ENCODE assay signal across 25 cellular contexts in the genomic region with DNA sequence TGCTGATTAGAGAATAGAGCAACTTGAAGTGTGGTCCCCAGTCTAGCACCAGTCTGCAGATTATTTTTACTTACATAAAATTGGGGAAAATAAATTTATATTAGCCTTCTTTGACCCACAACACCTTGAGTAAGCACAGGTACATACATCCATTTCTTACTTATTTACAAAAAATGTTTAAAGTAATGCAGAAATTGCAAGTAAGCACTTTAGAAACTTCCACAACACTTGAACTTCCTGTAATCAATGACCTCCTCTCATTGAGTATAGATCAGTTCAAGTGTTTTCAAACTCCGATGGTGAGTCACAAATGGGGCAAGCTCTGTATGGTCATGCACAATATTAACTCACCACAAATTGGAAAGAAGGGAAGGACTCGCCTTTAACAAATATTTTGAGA.
DNase-seq lines count a peak whose midpoint lies in the region; ATAC-seq, FAIRE-seq and TF ChIP-seq lines count a peak whose summit lies in the region.
"Had no signal": no experiment of that assay in that cellular context is flagged by ENCODE, and none has a peak within 500 bp of the region (broad histone marks: within the 10 kb centered on the region; RNA-seq: fewer than 3 reads in every experiment).

No MANE protein-coding gene starts in this region.

- H3K79me2 ChIP-seq in K562 (ENCODE audit: control insufficient read depth, insufficient read depth, low read length) (no peaks in the 10 kb centered on the region), osteoblast (ENCODE audit: insufficient read depth, low read length) (no peaks in the 10 kb centered on the region)

- H3K4me1 ChIP-seq in A549: no peaks in the 10 kb centered on the region
- H3K4me1 ChIP-seq in K562 (replicated peaks in 1 of 2; ENCODE audit: control insufficient read depth in 2 of 2, insufficient read depth in 2 of 2, low read length in 2 of 2): no peaks in the 10 kb centered on the region; a peak in 1 of 5 replicates
- H3K4me1 ChIP-seq in osteoblast (ENCODE audit: insufficient read depth, low read length): no peaks in the 10 kb centered on the region
- H3K4me1 ChIP-seq in kidney (ENCODE audit: control insufficient read depth in 1 of 2, insufficient read depth in 1 of 2, low read depth in 1 of 2, low read length in 2 of 2): peaks cover 0 to 4% of the 10 kb centered on the region in 2 donors
- H3K4me1 ChIP-seq: BLaER1 had no signal

- DNase-seq in A549 (ENCODE audit: low read depth in 1 of 2, low spot score in 1 of 2): no peak
- no peak for DNase-seq in K562 (ENCODE audit: extremely low read depth in 1 of 4, low spot score in 3 of 4)
- DNase-seq in epithelial cell of esophagus (ENCODE audit: low read depth): peak; percentile 19
- peak; percentile 4 for DNase-seq in osteoblast (ENCODE audit: insufficient read length, low spot score, missing footprints)
- DNase-seq in kidney: no peak
- DNase-seq in NCI-H2107 treated with DMSO at 0.1 percent for 48 hours (lab: John Stamatoyannopoulos, UW; ENCODE audit: unreplicated experiment): no peak
- no peak for DNase-seq in WERI-Rb-1
- DNase-seq: ACHN; BE2C; C1 segment of cervical spinal cord; CD4-positive, alpha-beta memory T cell; CD4-positive, CD25-positive, alpha-beta regulatory T cell; CD8-positive, alpha-beta memory T cell; COR-L47; DMS 273 treated with DMSO at 0.1 percent for 48 hours; DMS153; DMS53; DMS79; DND-41; EL; GDM1 had no signal

- in situ Hi-C loops in K562 (cut with MboI): no loop called here

- no peak overlapping the region for H3K4me3 ChIP-seq in A549
- no peak overlapping the region for H3K4me3 ChIP-seq in K562
- H3K4me3 ChIP-seq in epithelial cell of esophagus (ENCODE audit: low read length): no peak overlapping the region
- no peak overlapping the region for H3K4me3 ChIP-seq in osteoblast (ENCODE audit: insufficient read depth, low read length)
- H3K4me3 ChIP-seq in kidney (ENCODE audit: low read length in 2 of 2): no peak overlapping the region
- no peak overlapping the region for H3K4me3 ChIP-seq in WERI-Rb-1 (ENCODE audit: low read depth, low read length)
- H3K4me3 ChIP-seq: BLaER1, GM12878 had no signal

- H3K4me2 ChIP-seq in A549: no peak overlapping the region
- H3K4me2 ChIP-seq in K562 (ENCODE audit: insufficient read depth, low read length): no peak overlapping the region
- no peak overlapping the region for H3K4me2 ChIP-seq in osteoblast (ENCODE audit: insufficient read depth, low read length)
- H3K4me2 ChIP-seq: BLaER1 had no signal

- H3K27me3 ChIP-seq in K562 (ENCODE audit: control insufficient read depth in 2 of 2, insufficient read depth in 2 of 2, low read length in 2 of 2): no peaks in the 10 kb centered on the region
- H3K27me3 ChIP-seq in osteoblast (ENCODE audit: insufficient read depth, low read length): no peaks in the 10 kb centered on the region
- no peaks in the 10 kb centered on the region for H3K27me3 ChIP-seq in WERI-Rb-1 (ENCODE audit: insufficient read depth, low read depth, severe bottlenecking)
- H3K27me3 ChIP-seq: BE2C, BLaER1 had no signal

- 95% methylated on average over 2 of the region's 2 CpGs for WGBS in A549 (ENCODE audit: missing lambda C conversion rate)
- WGBS in K562 (ENCODE audit: insufficient coverage, low coverage, missing lambda C conversion rate): 97% methylated on average over 2 of the region's 2 CpGs

- intact Hi-C loops in K562 (cut with micrococcal nuclease) (no loop called here), kidney (cut with DNase I) (no loop called here)

- ATAC-seq in A549: no peak
- no peak for ATAC-seq in K562
- ATAC-seq: GM12878 had no signal

- TF ChIP-seq POLR2A in A549 (IDR thresholded peaks at IDR 0.05; ENCODE audit: low read length) (no peak), K562 (conservative IDR thresholded peaks at IDR 0.05) (no peak)

- H4K20me1 ChIP-seq in K562 (replicated peaks; ENCODE audit: control insufficient read depth, insufficient read depth, low read length) (no peaks in the 10 kb centered on the region), osteoblast (ENCODE audit: insufficient read depth, low read length) (no peaks in the 10 kb centered on the region)
- H4K20me1 ChIP-seq: BLaER1 had no signal

- BruUV-seq in K562 (replicated peaks; lab: Mats Ljungman, UMichigan): no TSS peak

- H2AFZ ChIP-seq in K562 (ENCODE audit: low read depth, low read length) (no peak overlapping the region), osteoblast (ENCODE audit: low read length) (no peak overlapping the region)

- CTCF ChIA-PET in A549 (lab: Yijun Ruan, JAX) (interaction anchor here (0.7 to 1.2 kb wide), 2 partner anchors 42 to 144 kb away, joined by 3 read pairs; no protein-coding TSS in a partner anchor), K562 (lab: Yijun Ruan, JAX; ENCODE audit: low intra/inter-chr PET ratio) (no interaction called here)

- TF ChIP-seq CTCF in A549 (IDR thresholded peaks at IDR 0.05) (no peak), K562 (IDR thresholded peaks at IDR 0.05 in 2 of 3, conservative IDR thresholded peaks at IDR 0.05 in 1 of 3; ENCODE audit: insufficient read depth in 2 of 3, low read depth in 1 of 3, low read length in 3 of 3) (no peak), epithelial cell of esophagus (IDR thresholded peaks at IDR 0.05; ENCODE audit: insufficient read depth, low read depth, low read length, missing control alignments) (no peak), osteoblast (IDR thresholded peaks at IDR 0.05; ENCODE audit: extremely low read depth, low read depth, low read length) (no peak), kidney (IDR thresholded peaks at IDR 0.05; ENCODE audit: borderline replicate concordance, extremely low read depth, insufficient read depth) (no peak), WERI-Rb-1 (IDR thresholded peaks at IDR 0.05; ENCODE audit: low read depth, low read length) (no peak)

- H3K36me3 ChIP-seq in K562 (ENCODE audit: control insufficient read depth, insufficient read depth, low read length) (peaks cover 56% of the 10 kb centered on the region; the same call in 2 of the 3 replicates), osteoblast (ENCODE audit: insufficient read depth, low read length) (no peaks in the 10 kb centered on the region), kidney (ENCODE audit: control insufficient read depth in 1 of 2, insufficient read depth in 2 of 2, low read length in 2 of 2) (no peaks in the 10 kb centered on the region), WERI-Rb-1 (peaks cover 40% of the 10 kb centered on the region)
- H3K36me3 ChIP-seq: BLaER1 had no signal

- FAIRE-seq in A549 (lab: Jason Lieb, UNC) (no peak), K562 (lab: Jason Lieb, UNC) (no peak), kidney (lab: Jason Lieb, UNC) (no peak)
- FAIRE-seq: GM18507 had no signal

- H3K27ac ChIP-seq in A549: no peak overlapping the region
- no peak overlapping the region for H3K27ac ChIP-seq in K562 (ENCODE audit: extremely low read depth, low read depth, low read length)
- H3K27ac ChIP-seq in osteoblast (ENCODE audit: low read depth, low read length): no peak overlapping the region
- no peak overlapping the region for H3K27ac ChIP-seq in kidney (ENCODE audit: low read depth in 2 of 2, low read length in 2 of 2)
- no peak overlapping the region for H3K27ac ChIP-seq in WERI-Rb-1
- H3K27ac ChIP-seq: 22Rv1, BLaER1 had no signal

- no peak for TF ChIP-seq EP300 in A549 (IDR thresholded peaks at IDR 0.05)
- TF ChIP-seq EP300 in K562 (IDR thresholded peaks at IDR 0.05; ENCODE audit: low read length): no peak

- H3K9me3 ChIP-seq in A549: no peaks in the 10 kb centered on the region
- no peaks in the 10 kb centered on the region for H3K9me3 ChIP-seq in K562 (replicated peaks; ENCODE audit: control insufficient read depth, insufficient read depth, low read depth, low read length)
- H3K9me3 ChIP-seq in osteoblast (ENCODE audit: low read depth, low read length): no peaks in the 10 kb centered on the region
- no peaks in the 10 kb centered on the region for H3K9me3 ChIP-seq in kidney (ENCODE audit: control insufficient read depth in 1 of 2, low read length in 2 of 2)
- no peaks in the 10 kb centered on the region for H3K9me3 ChIP-seq in WERI-Rb-1 (ENCODE audit: severe bottlenecking)
- H3K9me3 ChIP-seq: BE2C, BLaER1 had no signal

- POLR2A ChIA-PET in A549 (lab: Yijun Ruan, JAX): no interaction called here
- POLR2A ChIA-PET in K562 (lab: Yijun Ruan, JAX): no interaction called here

- no peak overlapping the region for H3K9ac ChIP-seq in K562 (ENCODE audit: insufficient read depth in 1 of 2, low read depth in 2 of 2, low read length in 2 of 2)
- H3K9ac ChIP-seq in kidney (ENCODE audit: low read length in 2 of 2): no peak overlapping the region
- H3K9ac ChIP-seq: BLaER1 had no signal

- H3K9me1 ChIP-seq in K562 (ENCODE audit: control insufficient read depth, insufficient read depth, low read length): no peaks in the 10 kb centered on the region

- no peak for TF ChIP-seq RAD21 in A549 (conservative IDR thresholded peaks at IDR 0.05 in 1 of 2, IDR thresholded peaks at IDR 0.05 in 1 of 2)
- TF ChIP-seq RAD21 in K562 (CRISPR knock-in tag; conservative IDR thresholded peaks at IDR 0.05 in 1 of 2, IDR thresholded peaks at IDR 0.05 in 1 of 2): no peak

TF ChIP-seq in A549, 52 proteins besides CTCF, POLR2A, EP300 and RAD21:
- TF ChIP-seq MAFK (IDR thresholded peaks at IDR 0.05; ENCODE audit: partially characterized antibody) (peak; percentile 57), ESRRA (IDR thresholded peaks at IDR 0.05; ENCODE audit: borderline replicate concordance, low read length) (no peak)

TF ChIP-seq in K562, 482 proteins besides CTCF, POLR2A, EP300 and RAD21 (continues in another document):
- TF ChIP-seq, protein P1, sequence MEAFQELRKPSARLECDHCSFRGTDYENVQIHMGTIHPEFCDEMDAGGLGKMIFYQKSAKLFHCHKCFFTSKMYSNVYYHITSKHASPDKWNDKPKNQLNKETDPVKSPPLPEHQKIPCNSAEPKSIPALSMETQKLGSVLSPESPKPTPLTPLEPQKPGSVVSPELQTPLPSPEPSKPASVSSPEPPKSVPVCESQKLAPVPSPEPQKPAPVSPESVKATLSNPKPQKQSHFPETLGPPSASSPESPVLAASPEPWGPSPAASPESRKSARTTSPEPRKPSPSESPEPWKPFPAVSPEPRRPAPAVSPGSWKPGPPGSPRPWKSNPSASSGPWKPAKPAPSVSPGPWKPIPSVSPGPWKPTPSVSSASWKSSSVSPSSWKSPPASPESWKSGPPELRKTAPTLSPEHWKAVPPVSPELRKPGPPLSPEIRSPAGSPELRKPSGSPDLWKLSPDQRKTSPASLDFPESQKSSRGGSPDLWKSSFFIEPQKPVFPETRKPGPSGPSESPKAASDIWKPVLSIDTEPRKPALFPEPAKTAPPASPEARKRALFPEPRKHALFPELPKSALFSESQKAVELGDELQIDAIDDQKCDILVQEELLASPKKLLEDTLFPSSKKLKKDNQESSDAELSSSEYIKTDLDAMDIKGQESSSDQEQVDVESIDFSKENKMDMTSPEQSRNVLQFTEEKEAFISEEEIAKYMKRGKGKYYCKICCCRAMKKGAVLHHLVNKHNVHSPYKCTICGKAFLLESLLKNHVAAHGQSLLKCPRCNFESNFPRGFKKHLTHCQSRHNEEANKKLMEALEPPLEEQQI (IDR thresholded peaks at IDR 0.05): no peak
- TF ChIP-seq SIRT6 (IDR thresholded peaks at IDR 0.05; ENCODE audit: low read depth, low read length) (no peak), ZNF57 (CRISPR knock-in tag; IDR thresholded peaks at IDR 0.05) (no peak), KLF16 (IDR thresholded peaks at IDR 0.05) (no peak), ZNF354B (CRISPR knock-in tag; IDR thresholded peaks at IDR 0.05) (no peak), ZNF124 (CRISPR knock-in tag; IDR thresholded peaks at IDR 0.05) (no peak), ARNT (IDR thresholded peaks at IDR 0.05) (no peak)

Comparison
In these comparisons a context has a peak if more than half of its experiments do, and no peak if none do; other contexts are left out.
1. DNase-seq: peak in epithelial cell of esophagus (single experiment) and osteoblast (single experiment); none in A549 (0 of 2), K562 (0 of 4), kidney (single experiment), NCI-H2107 treated with DMSO at 0.1 percent for 48 hours (single experiment) and WERI-Rb-1 (single experiment).